Comparison of ENCODE assay signal across 8 cellular contexts in genomic region chr2:86274918-86275275, GRCh38.
DNase-seq lines count a peak whose midpoint lies in the region; ATAC-seq lines count a peak whose summit lies in the region.

No MANE protein-coding gene starts in this region.

- peak; percentile 23 for DNase-seq in RPMI8226
- peak; percentile 80 for DNase-seq in mesenteric fat pad (ENCODE audit: low spot score)
- no peak for DNase-seq in NCI-H187 (lab: John Stamatoyannopoulos, UW)
- no peak for DNase-seq in NCI-H1436 treated with DMSO at 0.1 percent for 48 hours (lab: John Stamatoyannopoulos, UW)
- no peak for DNase-seq in iPS-NIHi7 (ENCODE audit: extremely low spot score)
- DNase-seq in T-helper 1 cell = no peak

- ATAC-seq in GM18498 (IDR thresholded peaks at IDR 0.05; ENCODE audit: unreplicated experiment) (peak; percentile 46), HG02759 (IDR thresholded peaks at IDR 0.05; ENCODE audit: unreplicated experiment) (peak; percentile 81)

Comparison
In these comparisons a context has a peak if more than half of its experiments do, and no peak if none do; other contexts are left out.
1. DNase-seq: peak in RPMI8226 (single experiment) and mesenteric fat pad (single experiment); none in NCI-H187 (0 of 2), NCI-H1436 treated with DMSO at 0.1 percent for 48 hours (single experiment), iPS-NIHi7 (single experiment) and T-helper 1 cell (0 of 5).